In the genomic region with DNA sequence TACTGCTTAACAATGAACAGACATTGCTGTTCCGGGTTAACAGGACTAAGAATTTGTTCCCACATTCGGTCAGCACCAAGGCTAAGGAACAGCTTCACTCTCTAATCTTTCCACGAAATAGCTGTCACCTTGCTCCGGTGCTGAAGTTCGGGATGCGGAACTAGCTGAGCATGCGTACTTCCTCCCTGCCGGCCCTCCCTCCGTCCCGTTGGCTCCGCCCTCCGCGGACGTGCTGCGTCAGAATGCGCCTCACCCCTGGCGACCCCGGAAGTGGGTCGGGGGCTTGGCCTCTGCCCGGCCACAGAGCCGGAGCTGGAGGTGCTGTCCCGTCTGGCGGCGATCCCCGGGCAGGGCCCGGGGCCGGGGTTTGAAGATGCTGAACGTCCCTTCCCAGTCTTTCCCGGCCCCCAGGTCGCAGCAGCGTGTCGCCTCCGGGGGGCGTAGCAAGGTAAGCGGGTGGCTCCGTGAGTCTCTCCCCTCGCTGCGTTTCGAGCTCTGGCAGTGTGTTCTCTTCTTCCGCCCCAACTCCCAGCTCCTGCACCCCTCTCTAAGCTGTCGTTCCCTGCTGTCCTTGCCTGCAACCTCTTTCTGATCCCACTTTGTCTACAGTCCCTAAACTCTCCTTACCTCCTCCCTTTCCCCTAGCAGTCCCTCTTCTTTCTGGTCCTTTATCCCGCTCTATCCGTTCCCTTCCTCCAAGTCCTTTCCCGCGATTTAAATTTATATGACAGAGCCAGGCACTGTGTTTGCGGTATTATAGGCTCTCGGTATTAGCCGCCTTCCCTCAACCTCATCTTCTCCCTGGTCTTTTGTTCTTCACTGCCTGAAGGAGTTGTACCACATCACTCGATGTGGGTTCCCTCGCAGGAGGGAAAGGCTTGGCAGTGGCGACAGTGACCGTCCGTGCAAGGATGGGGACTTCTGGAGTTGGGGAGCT, we compare ENCODE assay signal across 8 cellular contexts. TPM values are rescaled to one million over a fixed set of nuclear protein-coding genes. Genes with fewer than 3 reads are reported as not detected.
DNase-seq lines count a peak whose midpoint lies in the region; ATAC-seq and TF ChIP-seq lines count a peak whose summit lies in the region.

A gene with protein sequence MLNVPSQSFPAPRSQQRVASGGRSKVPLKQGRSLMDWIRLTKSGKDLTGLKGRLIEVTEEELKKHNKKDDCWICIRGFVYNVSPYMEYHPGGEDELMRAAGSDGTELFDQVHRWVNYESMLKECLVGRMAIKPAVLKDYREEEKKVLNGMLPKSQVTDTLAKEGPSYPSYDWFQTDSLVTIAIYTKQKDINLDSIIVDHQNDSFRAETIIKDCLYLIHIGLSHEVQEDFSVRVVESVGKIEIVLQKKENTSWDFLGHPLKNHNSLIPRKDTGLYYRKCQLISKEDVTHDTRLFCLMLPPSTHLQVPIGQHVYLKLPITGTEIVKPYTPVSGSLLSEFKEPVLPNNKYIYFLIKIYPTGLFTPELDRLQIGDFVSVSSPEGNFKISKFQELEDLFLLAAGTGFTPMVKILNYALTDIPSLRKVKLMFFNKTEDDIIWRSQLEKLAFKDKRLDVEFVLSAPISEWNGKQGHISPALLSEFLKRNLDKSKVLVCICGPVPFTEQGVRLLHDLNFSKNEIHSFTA (plus strand): TSS at position 280 of the 937 bp plus-strand sequence. CDS start 94 bp downstream, at position 374.

- H3K27ac ChIP-seq in RWPE2 (ENCODE audit: poor library complexity, severe bottlenecking): no peak within 1 kb of the TSS

- no peaks in the 10 kb centered on the region for H3K9me3 ChIP-seq in RWPE2 (ENCODE audit: severe bottlenecking)

- H3K36me3 Mint-ChIP-seq in activated T-helper 2 cell treated with anti-CD3 and anti-CD28 coated beads, Interferon-gamma antibody, Interleukin-2, Interleukin-4, amounts not matched to agents 10 μg/mL and 5 μg/mL and 100 μg/mL, durations not matched to agents 14 hours and 24 hours and 36 hours (ENCODE audit: low read depth): peaks cover 6% of the 10 kb centered on the region
- no peaks in the 10 kb centered on the region for H3K36me3 Mint-ChIP-seq in natural killer cell

- H3K4me3 ChIP-seq in RWPE2 (ENCODE audit: severe bottlenecking): peak within 1 kb of the TSS; percentile 89
- peak within 1 kb of the TSS; percentile 94 for H3K4me3 ChIP-seq in fibroblast of mammary gland (ENCODE audit: control insufficient read depth, low read depth, low read length)

- DNase-seq in ELR (ENCODE audit: low read depth): peak; percentile 97
- DNase-seq in H4 (ENCODE audit: low spot score): peak; percentile 90
- peak; percentile 96 for DNase-seq in LoVo (ENCODE audit: low spot score)
- DNase-seq in RWPE2 (ENCODE audit: low spot score): peak; percentile 90
- peak; percentile 94 for DNase-seq in activated T-helper 2 cell treated with anti-CD3 and anti-CD28 coated beads, Interferon-gamma antibody, Interleukin-2, Interleukin-4, amounts not matched to agents 10 μg/mL and 5 μg/mL and 100 μg/mL, durations not matched to agents 14 hours and 24 hours and 36 hours (ENCODE audit: low spot score)
- DNase-seq in fibroblast of mammary gland (ENCODE audit: low read depth): peak; percentile 95
- peak; percentile 91 for DNase-seq in natural killer cell
- DNase-seq in stimulated activated naive CD4-positive, alpha-beta T cell treated with Interleukin-2 at 50 U/mL for 16 hours (lab: John Stamatoyannopoulos, UW): peak; percentile 89

- peaks cover 12% of the 10 kb centered on the region for H3K27me3 Mint-ChIP-seq in activated T-helper 2 cell treated with anti-CD3 and anti-CD28 coated beads, Interferon-gamma antibody, Interleukin-2, Interleukin-4, amounts not matched to agents 10 μg/mL and 5 μg/mL and 100 μg/mL, durations not matched to agents 14 hours and 24 hours and 36 hours (ENCODE audit: low read depth)
- H3K27me3 Mint-ChIP-seq in natural killer cell (ENCODE audit: low read depth in 2 of 2): peaks cover 17 to 25% of the 10 kb centered on the region in 2 donors

- peak; percentile 94 for ATAC-seq in RWPE2 (ENCODE audit: low read depth)
- peak; percentile 94 to 98 (median 96) for ATAC-seq in natural killer cell

- no peaks in the 10 kb centered on the region; the same call in 1 of the 2 replicates for H3K36me3 ChIP-seq in RWPE2 (ENCODE audit: low read depth)

- intact Hi-C loops in activated T-helper 2 cell treated with anti-CD3 and anti-CD28 coated beads, Interferon-gamma antibody, Interleukin-2, Interleukin-4, amounts not matched to agents 10 μg/mL and 5 μg/mL and 100 μg/mL, durations not matched to agents 14 hours and 24 hours and 36 hours (cut with micrococcal nuclease): loop anchor here (1.0 kb wide), 1 partner anchor 368 kb away; a partner anchor contains a TSS
- intact Hi-C loops in natural killer cell (cut with micrococcal nuclease): loop anchor here (5.0 kb wide), 1 partner anchor 368 kb away; a partner anchor contains a TSS

- H3K4me1 ChIP-seq in RWPE2 (ENCODE audit: insufficient read depth, poor library complexity, severe bottlenecking): peaks cover 11% of the 10 kb centered on the region

- H3K4me3 Mint-ChIP-seq in activated T-helper 2 cell treated with anti-CD3 and anti-CD28 coated beads, Interferon-gamma antibody, Interleukin-2, Interleukin-4, amounts not matched to agents 10 μg/mL and 5 μg/mL and 100 μg/mL, durations not matched to agents 14 hours and 24 hours and 36 hours (ENCODE audit: low read depth): peak within 1 kb of the TSS; percentile 98
- peak within 1 kb of the TSS; percentile 98 for H3K4me3 Mint-ChIP-seq in natural killer cell

- H3K27ac Mint-ChIP-seq in activated T-helper 2 cell treated with anti-CD3 and anti-CD28 coated beads, Interferon-gamma antibody, Interleukin-2, Interleukin-4, amounts not matched to agents 10 μg/mL and 5 μg/mL and 100 μg/mL, durations not matched to agents 14 hours and 24 hours and 36 hours: peak within 1 kb of the TSS; percentile 84
- peak within 1 kb of the TSS; percentile 90 to 93 for H3K27ac Mint-ChIP-seq in natural killer cell

- peaks cover 8% of the 10 kb centered on the region for H3K27me3 ChIP-seq in RWPE2 (ENCODE audit: insufficient read depth, poor library complexity, severe bottlenecking)

- H3K4me1 Mint-ChIP-seq in activated T-helper 2 cell treated with anti-CD3 and anti-CD28 coated beads, Interferon-gamma antibody, Interleukin-2, Interleukin-4, amounts not matched to agents 10 μg/mL and 5 μg/mL and 100 μg/mL, durations not matched to agents 14 hours and 24 hours and 36 hours (ENCODE audit: low read depth): peaks cover 25% of the 10 kb centered on the region
- H3K4me1 Mint-ChIP-seq in natural killer cell: peaks cover 32 to 46% of the 10 kb centered on the region in 2 donors

- no peaks in the 10 kb centered on the region for H3K9me3 Mint-ChIP-seq in activated T-helper 2 cell treated with anti-CD3 and anti-CD28 coated beads, Interferon-gamma antibody, Interleukin-2, Interleukin-4, amounts not matched to agents 10 μg/mL and 5 μg/mL and 100 μg/mL, durations not matched to agents 14 hours and 24 hours and 36 hours
- H3K9me3 Mint-ChIP-seq in natural killer cell: no peaks in the 10 kb centered on the region

- TF ChIP-seq CTCF in RWPE2 (IDR thresholded peaks at IDR 0.05; ENCODE audit: poor library complexity, severe bottlenecking) (peak; percentile 30), fibroblast of mammary gland (conservative IDR thresholded peaks at IDR 0.05; ENCODE audit: control insufficient read depth, insufficient read depth, low read depth, low read length) (peak; percentile 38), natural killer cell (IDR thresholded peaks at IDR 0.05) (peak; percentile 55)

RNA-seq across cellular contexts. Expression of the gene that starts here (rescaled TPM):
- 13.9 and 24.6 TPM in 2 replicates for total RNA-seq in H4 (2014; rRNA removed; shearing (Covaris generic))
- 28.9 and 29.9 TPM in 2 replicates for total RNA-seq in activated T-helper 2 cell treated with anti-CD3 and anti-CD28 coated beads, Interferon-gamma antibody, Interleukin-2, Interleukin-4, amounts not matched to agents 10 μg/mL and 5 μg/mL and 100 μg/mL, durations not matched to agents 14 hours and 24 hours and 36 hours
- total RNA-seq in natural killer cell: 10 to 100 TPM; 34.0 to 40.5 (median 34.5) TPM
